In the genomic region with DNA sequence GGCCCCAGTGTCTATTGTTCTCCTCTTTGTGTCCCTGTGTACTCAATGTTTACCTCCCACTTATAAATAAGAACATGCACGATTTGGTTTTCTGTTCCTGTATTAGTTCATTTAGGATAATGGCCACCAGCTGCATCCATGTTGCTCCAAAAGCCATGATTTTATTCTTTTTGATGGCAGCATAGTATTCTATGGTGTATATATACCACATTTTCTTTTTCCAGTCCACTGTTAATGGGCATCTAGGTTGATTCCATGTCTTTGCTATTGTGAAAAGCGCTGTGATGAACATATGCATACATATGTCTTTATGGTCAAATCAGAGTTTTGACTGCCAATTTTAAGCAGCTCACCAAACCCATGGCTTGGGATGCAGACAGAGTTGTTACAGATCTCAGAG, we compare ENCODE assay signal across 41 cellular contexts. TPM values are rescaled to one million over a fixed set of nuclear protein-coding genes. Genes with fewer than 3 reads are reported as not detected.
"Had no signal": no experiment of that assay in that cellular context is flagged by ENCODE, and none has a peak within 500 bp of the region (broad histone marks: within the 10 kb centered on the region; RNA-seq: fewer than 3 reads in every experiment).

No MANE protein-coding gene starts in this region.

- H3K9me3 Mint-ChIP-seq: activated naive CD4-positive, alpha-beta T cell treated with anti-CD3 and anti-CD28 coated beads for 36 hours; activated T-helper 17 cell treated with anti-CD3 and anti-CD28 coated beads, Interleukin-2, amount 50 U/mL, for 72 hours had no signal

- H3K27ac Mint-ChIP-seq: activated naive CD4-positive, alpha-beta T cell treated with anti-CD3 and anti-CD28 coated beads for 36 hours; activated naive CD4-positive, alpha-beta T cell treated with anti-CD3 and anti-CD28 coated beads, Interleukin-2, amount 10 ng/mL, durations not matched to agents 7 days and 5 days; activated naive CD4-positive, alpha-beta T cell treated with anti-CD3 and anti-CD28 coated beads, Interleukin-2, amount 50 U/mL, for 24 hours; activated naive CD4-positive, alpha-beta T cell treated with anti-CD3 and anti-CD28 coated beads, Interleukin-2, amount 50 U/mL, for 72 hours; activated naive CD8-positive, alpha-beta T cell; activated naive CD8-positive, alpha-beta T cell treated with anti-CD3 and anti-CD28 coated beads for 36 hours; activated naive CD8-positive, alpha-beta T cell treated with anti-CD3 and anti-CD28 coated beads, Interleukin-2, amount 10 ng/mL, durations not matched to agents 7 days and 5 days; activated naive CD8-positive, alpha-beta T cell treated with anti-CD3 and anti-CD28 coated beads, Interleukin-2, amount 50 U/mL, for 24 hours; activated T-cell treated with anti-CD3 and anti-CD28 coated beads, Interleukin-2, amount 50 U/mL, for 72 hours; activated T-helper 1 cell treated with anti-CD3 and anti-CD28 coated beads, Interleukin-12 subunit alpha, Interleukin-12 subunit beta, Interleukin-2, Interleukin-4 antibody, amounts not matched to agents 30 ng/mL and 10 ng/mL and 1 ng/mL, durations not matched to agents 14 hours and 24 hours and 36 hours; activated T-helper 17 cell treated with anti-CD3 and anti-CD28 coated beads, Interleukin-2, amount 50 U/mL, for 72 hours; activated T-helper 2 cell treated with anti-CD3 and anti-CD28 coated beads, Interferon-gamma antibody, Interleukin-2, Interleukin-4, amounts not matched to agents 10 μg/mL and 5 μg/mL and 100 μg/mL, durations not matched to agents 14 hours and 24 hours and 36 hours; brain had no signal

- H3K9me3 ChIP-seq: adrenal gland, body of pancreas, breast epithelium had no signal

- H3K36me3 ChIP-seq: adrenal gland, ascending aorta, brain microvascular endothelial cell, breast epithelium, cardiac muscle cell had no signal

- H3K27me3 Mint-ChIP-seq: activated naive CD8-positive, alpha-beta T cell treated with anti-CD3 and anti-CD28 coated beads for 36 hours had no signal

- H3K27me3 ChIP-seq: adrenal gland, ascending aorta, body of pancreas, brain microvascular endothelial cell, breast epithelium, cardiac muscle cell had no signal

- H3K4me1 ChIP-seq: adrenal gland, ascending aorta, body of pancreas, breast epithelium had no signal

- H3K36me3 Mint-ChIP-seq: activated naive CD4-positive, alpha-beta T cell treated with anti-CD3 and anti-CD28 coated beads, Interleukin-2, amount 10 ng/mL, durations not matched to agents 7 days and 5 days; activated naive CD8-positive, alpha-beta T cell; activated naive CD8-positive, alpha-beta T cell treated with anti-CD3 and anti-CD28 coated beads, Interleukin-2, amount 10 ng/mL, durations not matched to agents 7 days and 5 days; brain had no signal

- H3K27ac ChIP-seq: adrenal gland, ascending aorta, body of pancreas, brain microvascular endothelial cell, breast epithelium, cardiac muscle cell had no signal

- FAIRE-seq: astrocyte, bronchial epithelial cell, colon had no signal

- H3K4me1 Mint-ChIP-seq: activated naive CD4-positive, alpha-beta T cell treated with anti-CD3 and anti-CD28 coated beads, Interleukin-2, amount 10 ng/mL, durations not matched to agents 7 days and 5 days; activated naive CD4-positive, alpha-beta T cell treated with anti-CD3 and anti-CD28 coated beads, Interleukin-2, amount 50 U/mL, for 24 hours; activated naive CD8-positive, alpha-beta T cell treated with anti-CD3 and anti-CD28 coated beads for 36 hours; activated naive CD8-positive, alpha-beta T cell treated with anti-CD3 and anti-CD28 coated beads, Interleukin-2, amount 10 ng/mL, durations not matched to agents 7 days and 5 days; activated T-helper 17 cell treated with anti-CD3 and anti-CD28 coated beads, Interleukin-2, amount 50 U/mL, for 72 hours; brain; central memory CD8-positive, alpha-beta T cell had no signal

- ATAC-seq: activated naive CD4-positive, alpha-beta T cell treated with anti-CD3 and anti-CD28 coated beads, Interleukin-2, amount 50 U/mL, for 72 hours; activated naive CD8-positive, alpha-beta T cell treated with anti-CD3 and anti-CD28 coated beads, Interleukin-2, amount 50 U/mL, for 24 hours; activated T-cell treated with anti-CD3 and anti-CD28 coated beads, Interleukin-2, amount 50 U/mL, for 4 hours; activated T-cell treated with anti-CD3 and anti-CD28 coated beads, Interleukin-2, amount 50 U/mL, for 72 hours; activated T-helper 17 cell treated with anti-CD3 and anti-CD28 coated beads, Interleukin-2, amount 50 U/mL, for 72 hours; body of pancreas had no signal

- DNase-seq: activated effector memory CD4-positive, alpha-beta T cell treated with anti-CD3 and anti-CD28 coated beads, Interleukin-2, amount 50 U/mL, for 16 hours; activated effector memory CD4-positive, alpha-beta T cell treated with Interleukin-2 at 50 U/mL for 16 hours; activated gamma-delta T cell; activated gamma-delta T cell treated with Interleukin-2 at 50 U/mL for 16 hours; activated naive CD4-positive, alpha-beta T cell; activated naive CD4-positive, alpha-beta T cell treated with anti-CD3 and anti-CD28 coated beads, Interleukin-2, amount 10 ng/mL, durations not matched to agents 7 days and 5 days; activated naive CD4-positive, alpha-beta T cell treated with anti-CD3 and anti-CD28 coated beads, Interleukin-2, amount 50 U/mL, for 16 hours; activated naive CD4-positive, alpha-beta T cell treated with Interleukin-2 at 50 U/mL for 16 hours; activated naive CD8-positive, alpha-beta T cell treated with anti-CD3 and anti-CD28 coated beads for 36 hours; activated naive CD8-positive, alpha-beta T cell treated with anti-CD3 and anti-CD28 coated beads, Interleukin-2, amount 10 ng/mL, durations not matched to agents 7 days and 5 days; activated naive CD8-positive, alpha-beta T cell treated with anti-CD3 and anti-CD28 coated beads, Interleukin-2, amount 50 U/mL, for 24 hours; activated T-cell treated with anti-CD3 and anti-CD28 coated beads, Interleukin-2, amount 50 U/mL, for 4 hours; activated T-cell treated with anti-CD3 and anti-CD28 coated beads, Interleukin-2, amount 50 U/mL, for 48 hours; activated T-cell treated with anti-CD3 and anti-CD28 coated beads, Interleukin-2, amount 50 U/mL, for 72 hours; amniotic stem cell; amygdala; aorta; body of pancreas; caudate nucleus; cerebellar nuclear complex had no signal

- H3K4me3 ChIP-seq: adrenal gland, ascending aorta, body of pancreas, breast epithelium, cardiac muscle cell had no signal

- H3K4me3 Mint-ChIP-seq: activated naive CD4-positive, alpha-beta T cell treated with anti-CD3 and anti-CD28 coated beads for 36 hours; activated naive CD4-positive, alpha-beta T cell treated with anti-CD3 and anti-CD28 coated beads, Interleukin-2, amount 10 ng/mL, durations not matched to agents 7 days and 5 days; activated naive CD4-positive, alpha-beta T cell treated with anti-CD3 and anti-CD28 coated beads, Interleukin-2, amount 50 U/mL, for 24 hours; activated naive CD8-positive, alpha-beta T cell; activated naive CD8-positive, alpha-beta T cell treated with anti-CD3 and anti-CD28 coated beads for 36 hours; activated naive CD8-positive, alpha-beta T cell treated with anti-CD3 and anti-CD28 coated beads, Interleukin-2, amount 10 ng/mL, durations not matched to agents 7 days and 5 days; activated naive CD8-positive, alpha-beta T cell treated with anti-CD3 and anti-CD28 coated beads, Interleukin-2, amount 50 U/mL, for 24 hours; activated T-cell treated with anti-CD3 and anti-CD28 coated beads, Interleukin-2, amount 50 U/mL, for 4 hours; activated T-cell treated with anti-CD3 and anti-CD28 coated beads, Interleukin-2, amount 50 U/mL, for 72 hours; activated T-helper 1 cell treated with anti-CD3 and anti-CD28 coated beads, Interleukin-12 subunit alpha, Interleukin-12 subunit beta, Interleukin-2, Interleukin-4 antibody, amounts not matched to agents 30 ng/mL and 10 ng/mL and 1 ng/mL, durations not matched to agents 14 hours and 24 hours and 36 hours; activated T-helper 17 cell treated with anti-CD3 and anti-CD28 coated beads, Interleukin-2, amount 50 U/mL, for 72 hours; brain; central memory CD8-positive, alpha-beta T cell had no signal

RNA-seq across cellular contexts. Expression of gene ANP32D, which starts 17.2 kb away (rescaled TPM):
- total RNA-seq: activated naive CD4-positive, alpha-beta T cell treated with anti-CD3 and anti-CD28 coated beads for 36 hours; activated naive CD4-positive, alpha-beta T cell treated with anti-CD3 and anti-CD28 coated beads, Interleukin-2, amount 50 U/mL, for 72 hours; activated naive CD8-positive, alpha-beta T cell treated with anti-CD3 and anti-CD28 coated beads for 36 hours; activated naive CD8-positive, alpha-beta T cell treated with anti-CD3 and anti-CD28 coated beads, Interleukin-2, amount 10 ng/mL, durations not matched to agents 7 days and 5 days; activated T-cell treated with anti-CD3 and anti-CD28 coated beads, Interleukin-2, amount 50 U/mL, for 4 hours; activated T-cell treated with anti-CD3 and anti-CD28 coated beads, Interleukin-2, amount 50 U/mL, for 72 hours; activated T-helper 1 cell treated with anti-CD3 and anti-CD28 coated beads, Interleukin-12 subunit alpha, Interleukin-12 subunit beta, Interleukin-2, Interleukin-4 antibody, amounts not matched to agents 30 ng/mL and 10 ng/mL and 1 ng/mL, durations not matched to agents 14 hours and 24 hours and 36 hours; activated T-helper 17 cell treated with anti-CD3 and anti-CD28 coated beads, Interleukin-2, amount 50 U/mL, for 72 hours; activated T-helper 2 cell treated with anti-CD3 and anti-CD28 coated beads, Interferon-gamma antibody, Interleukin-2, Interleukin-4, amounts not matched to agents 10 μg/mL and 5 μg/mL and 100 μg/mL, durations not matched to agents 14 hours and 24 hours and 36 hours; aorta; ascending aorta; astrocyte; body of pancreas; bronchial epithelial cell; cardiac muscle cell; cardiac septum; cerebellum; chondrocyte had no signal
- polyA plus RNA-seq: adipose tissue, aorta, cardiac muscle cell had no signal

RNA-seq across cellular contexts. Expression of gene C12orf54, which starts 27.2 kb away (rescaled TPM):
- total RNA-seq: activated naive CD4-positive, alpha-beta T cell treated with anti-CD3 and anti-CD28 coated beads for 36 hours; activated naive CD4-positive, alpha-beta T cell treated with anti-CD3 and anti-CD28 coated beads, Interleukin-2, amount 50 U/mL, for 72 hours; activated naive CD8-positive, alpha-beta T cell treated with anti-CD3 and anti-CD28 coated beads for 36 hours; activated naive CD8-positive, alpha-beta T cell treated with anti-CD3 and anti-CD28 coated beads, Interleukin-2, amount 10 ng/mL, durations not matched to agents 7 days and 5 days; activated T-cell treated with anti-CD3 and anti-CD28 coated beads, Interleukin-2, amount 50 U/mL, for 4 hours; activated T-helper 1 cell treated with anti-CD3 and anti-CD28 coated beads, Interleukin-12 subunit alpha, Interleukin-12 subunit beta, Interleukin-2, Interleukin-4 antibody, amounts not matched to agents 30 ng/mL and 10 ng/mL and 1 ng/mL, durations not matched to agents 14 hours and 24 hours and 36 hours; activated T-helper 17 cell treated with anti-CD3 and anti-CD28 coated beads, Interleukin-2, amount 50 U/mL, for 72 hours; activated T-helper 2 cell treated with anti-CD3 and anti-CD28 coated beads, Interferon-gamma antibody, Interleukin-2, Interleukin-4, amounts not matched to agents 10 μg/mL and 5 μg/mL and 100 μg/mL, durations not matched to agents 14 hours and 24 hours and 36 hours; ascending aorta; body of pancreas; cardiac muscle cell; cardiac septum; cerebellum; chondrocyte had no signal
- polyA plus RNA-seq: cardiac muscle cell had no signal
